19 cellular contexts compared by ENCODE assay signal in genomic region chr19:17322854-17323253, GRCh38. TPM values are rescaled to one million over a fixed set of nuclear protein-coding genes. Genes with fewer than 3 reads are reported as not detected.
DNase-seq lines count a peak whose midpoint lies in the region; ATAC-seq, FAIRE-seq and TF ChIP-seq lines count a peak whose summit lies in the region.
"Had no signal": no experiment of that assay in that cellular context is flagged by ENCODE, and none has a peak within 500 bp of the region (broad histone marks: within the 10 kb centered on the region; RNA-seq: fewer than 3 reads in every experiment).

No MANE protein-coding gene starts in this region.

- H3K4me1 Mint-ChIP-seq in HFFc6 (ENCODE audit: low read depth): peaks cover 9% of the 10 kb centered on the region
- H3K4me1 Mint-ChIP-seq in mesothelial cell of epicardium: peaks cover 10% of the 10 kb centered on the region
- no peaks in the 10 kb centered on the region for H3K4me1 Mint-ChIP-seq in activated T-helper 2 cell treated with anti-CD3 and anti-CD28 coated beads, Interferon-gamma antibody, Interleukin-2, Interleukin-4, amounts not matched to agents 10 μg/mL and 5 μg/mL and 100 μg/mL, durations not matched to agents 14 hours and 24 hours and 36 hours (ENCODE audit: low read depth)
- H3K4me1 Mint-ChIP-seq: activated CD8-positive, alpha-beta memory T cell treated with anti-CD3 and anti-CD28 coated beads, Interleukin-2, amount 10 ng/mL, durations not matched to agents 7 days and 5 days had no signal

- peak overlapping the region; percentile 36; the same call in 1 of the 2 replicates for H3K27ac Mint-ChIP-seq in HFFc6
- H3K27ac Mint-ChIP-seq in mesothelial cell of epicardium: peak overlapping the region; percentile 67
- no peak overlapping the region for H3K27ac Mint-ChIP-seq in activated T-helper 2 cell treated with anti-CD3 and anti-CD28 coated beads, Interferon-gamma antibody, Interleukin-2, Interleukin-4, amounts not matched to agents 10 μg/mL and 5 μg/mL and 100 μg/mL, durations not matched to agents 14 hours and 24 hours and 36 hours
- H3K27ac Mint-ChIP-seq: activated B cell treated with CpG ODN at 0.5 μM for 24 hours; activated CD8-positive, alpha-beta memory T cell treated with anti-CD3 and anti-CD28 coated beads, Interleukin-2, amount 10 ng/mL, durations not matched to agents 7 days and 5 days had no signal

- DNase-seq in 8988T (peak; percentile 46), HFFc6 (no peak), caudate nucleus (lab: John Stamatoyannopoulos, UW) (peak in 31 of 61 donors; percentile 6 to 68 (median 34)), mesothelial cell of epicardium (ENCODE audit: low spot score in 2 of 2, unreplicated experiment in 2 of 2) (no peak), urothelium cell line (ENCODE audit: low spot score) (no peak), HPDE6-E6E7 (ENCODE audit: extremely low spot score) (no peak)
- DNase-seq in activated T-helper 2 cell treated with anti-CD3 and anti-CD28 coated beads, Interferon-gamma antibody, Interleukin-2, Interleukin-4, amounts not matched to agents 10 μg/mL and 5 μg/mL and 100 μg/mL, durations not matched to agents 14 hours and 24 hours and 36 hours (ENCODE audit: low spot score): no peak
- DNase-seq: activated B cell treated with CpG ODN at 0.5 μM for 24 hours; activated CD8-positive, alpha-beta memory T cell treated with anti-CD3 and anti-CD28 coated beads, Interleukin-2, amount 10 ng/mL, durations not matched to agents 7 days and 5 days; dermis blood vessel endothelial cell; NCI-H187 treated with DMSO at 0.1 percent for 48 hours; NCI-H526; small intestine; stomach; T-helper 1 cell had no signal

- FAIRE-seq in urothelium cell line (lab: Jason Lieb, UNC): no peak
- FAIRE-seq: RCC 7860, small intestine had no signal

- no peaks in the 10 kb centered on the region for H3K9me3 Mint-ChIP-seq in HFFc6
- H3K9me3 Mint-ChIP-seq in mesothelial cell of epicardium: no peaks in the 10 kb centered on the region
- no peaks in the 10 kb centered on the region for H3K9me3 Mint-ChIP-seq in activated T-helper 2 cell treated with anti-CD3 and anti-CD28 coated beads, Interferon-gamma antibody, Interleukin-2, Interleukin-4, amounts not matched to agents 10 μg/mL and 5 μg/mL and 100 μg/mL, durations not matched to agents 14 hours and 24 hours and 36 hours
- H3K9me3 Mint-ChIP-seq: activated B cell treated with CpG ODN at 0.5 μM for 24 hours had no signal

- no peak for TF ChIP-seq CTCF in HFFc6 (IDR thresholded peaks at IDR 0.05)
- no peak for TF ChIP-seq CTCF in mesothelial cell of epicardium (IDR thresholded peaks at IDR 0.05; ENCODE audit: unreplicated experiment)

- peak overlapping the region; percentile 17 for H3K27ac ChIP-seq in caudate nucleus (ENCODE audit: low read depth, low read length)
- H3K27ac ChIP-seq: neutrophil, stomach had no signal

- ATAC-seq in HG03342 (IDR thresholded peaks at IDR 0.05; ENCODE audit: unreplicated experiment): no peak
- ATAC-seq: activated CD8-positive, alpha-beta memory T cell treated with anti-CD3 and anti-CD28 coated beads, Interleukin-2, amount 10 ng/mL, durations not matched to agents 7 days and 5 days; HCT116 had no signal

- H3K27me3 Mint-ChIP-seq in HFFc6 (ENCODE audit: insufficient read depth): peaks cover 2% of the 10 kb centered on the region; the same call in 1 of the 2 replicates
- peaks cover 3% of the 10 kb centered on the region for H3K27me3 Mint-ChIP-seq in mesothelial cell of epicardium (ENCODE audit: low read depth)
- no peaks in the 10 kb centered on the region for H3K27me3 Mint-ChIP-seq in activated T-helper 2 cell treated with anti-CD3 and anti-CD28 coated beads, Interferon-gamma antibody, Interleukin-2, Interleukin-4, amounts not matched to agents 10 μg/mL and 5 μg/mL and 100 μg/mL, durations not matched to agents 14 hours and 24 hours and 36 hours (ENCODE audit: low read depth)
- H3K27me3 Mint-ChIP-seq: activated B cell treated with CpG ODN at 0.5 μM for 24 hours had no signal

- no peak overlapping the region for H3K4me3 Mint-ChIP-seq in HFFc6
- no peak overlapping the region for H3K4me3 Mint-ChIP-seq in mesothelial cell of epicardium
- H3K4me3 Mint-ChIP-seq in activated T-helper 2 cell treated with anti-CD3 and anti-CD28 coated beads, Interferon-gamma antibody, Interleukin-2, Interleukin-4, amounts not matched to agents 10 μg/mL and 5 μg/mL and 100 μg/mL, durations not matched to agents 14 hours and 24 hours and 36 hours (ENCODE audit: low read depth): no peak overlapping the region
- H3K4me3 Mint-ChIP-seq: activated B cell treated with CpG ODN at 0.5 μM for 24 hours; activated CD8-positive, alpha-beta memory T cell treated with anti-CD3 and anti-CD28 coated beads, Interleukin-2, amount 10 ng/mL, durations not matched to agents 7 days and 5 days had no signal

- peaks cover 6% of the 10 kb centered on the region; the same call in 1 of the 2 replicates for H3K36me3 Mint-ChIP-seq in HFFc6 (ENCODE audit: low read depth)
- H3K36me3 Mint-ChIP-seq in mesothelial cell of epicardium: peaks cover 6% of the 10 kb centered on the region
- peaks cover 22% of the 10 kb centered on the region for H3K36me3 Mint-ChIP-seq in activated T-helper 2 cell treated with anti-CD3 and anti-CD28 coated beads, Interferon-gamma antibody, Interleukin-2, Interleukin-4, amounts not matched to agents 10 μg/mL and 5 μg/mL and 100 μg/mL, durations not matched to agents 14 hours and 24 hours and 36 hours (ENCODE audit: low read depth)

- intact Hi-C loops in activated T-helper 2 cell treated with anti-CD3 and anti-CD28 coated beads, Interferon-gamma antibody, Interleukin-2, Interleukin-4, amounts not matched to agents 10 μg/mL and 5 μg/mL and 100 μg/mL, durations not matched to agents 14 hours and 24 hours and 36 hours (cut with micrococcal nuclease): no loop called here

RNA-seq across cellular contexts. Expression of gene ANO8, which starts 11.8 kb away (rescaled TPM):
- 1 to 10 TPM; 4.4 to 6.0 (median 5.0) TPM for total RNA-seq in HFFc6 (2021; fragmentation: NEBNext Ultra II Directional; extraction: Animal tissue kit (Norgen Biotek cat#: 25700))
- total RNA-seq in mesothelial cell of epicardium: 42.1 to 43.7 TPM (median 43.5 TPM) in 3 replicates
- 9.2 and 9.4 TPM in 2 replicates for total RNA-seq in activated T-helper 2 cell treated with anti-CD3 and anti-CD28 coated beads, Interferon-gamma antibody, Interleukin-2, Interleukin-4, amounts not matched to agents 10 μg/mL and 5 μg/mL and 100 μg/mL, durations not matched to agents 14 hours and 24 hours and 36 hours

RNA-seq across cellular contexts. Expression of gene DDA1, which starts 13.5 kb away (rescaled TPM):
- 10 to 100 TPM; 77.1 to 92.5 (median 83.4) TPM for total RNA-seq in HFFc6 (2021; fragmentation: NEBNext Ultra II Directional; extraction: Animal tissue kit (Norgen Biotek cat#: 25700))
- total RNA-seq in mesothelial cell of epicardium: 37.3 to 39.6 TPM (median 38.3 TPM) in 3 replicates
- 37.1 and 39.2 TPM in 2 replicates for total RNA-seq in activated T-helper 2 cell treated with anti-CD3 and anti-CD28 coated beads, Interferon-gamma antibody, Interleukin-2, Interleukin-4, amounts not matched to agents 10 μg/mL and 5 μg/mL and 100 μg/mL, durations not matched to agents 14 hours and 24 hours and 36 hours

RNA-seq across cellular contexts. Expression of gene GTPBP3, which starts 14.5 kb away (rescaled TPM):
- 10 to 100 TPM in 5 of 6 experiments, 1 to 10 TPM in 1; 9.2 to 14.7 (median 13.0) TPM for total RNA-seq in HFFc6 (2021; fragmentation: NEBNext Ultra II Directional; extraction: Animal tissue kit (Norgen Biotek cat#: 25700))
- total RNA-seq in mesothelial cell of epicardium: 42.5 to 47.0 TPM (median 45.0 TPM) in 3 replicates
- total RNA-seq in activated T-helper 2 cell treated with anti-CD3 and anti-CD28 coated beads, Interferon-gamma antibody, Interleukin-2, Interleukin-4, amounts not matched to agents 10 μg/mL and 5 μg/mL and 100 μg/mL, durations not matched to agents 14 hours and 24 hours and 36 hours: 62.5 and 66.5 TPM in 2 replicates

RNA-seq across cellular contexts. Expression of gene MRPL34, which starts 17.2 kb away (rescaled TPM):
- 10 to 100 TPM; 43.1 to 56.7 (median 50.4) TPM for total RNA-seq in HFFc6 (2021; fragmentation: NEBNext Ultra II Directional; extraction: Animal tissue kit (Norgen Biotek cat#: 25700))
- 47.7 to 51.0 TPM (median 50.1 TPM) in 3 replicates for total RNA-seq in mesothelial cell of epicardium
- total RNA-seq in activated T-helper 2 cell treated with anti-CD3 and anti-CD28 coated beads, Interferon-gamma antibody, Interleukin-2, Interleukin-4, amounts not matched to agents 10 μg/mL and 5 μg/mL and 100 μg/mL, durations not matched to agents 14 hours and 24 hours and 36 hours: 92.0 and 95.7 TPM in 2 replicates

RNA-seq across cellular contexts. Expression of gene ABHD8, which starts 19.6 kb away (rescaled TPM):
- 1 to 10 TPM; 6.7 to 9.9 (median 8.9) TPM for total RNA-seq in HFFc6 (2021; fragmentation: NEBNext Ultra II Directional; extraction: Animal tissue kit (Norgen Biotek cat#: 25700))
- 25.4 to 26.4 TPM (median 26.1 TPM) in 3 replicates for total RNA-seq in mesothelial cell of epicardium
- 9.9 and 10.9 TPM in 2 replicates for total RNA-seq in activated T-helper 2 cell treated with anti-CD3 and anti-CD28 coated beads, Interferon-gamma antibody, Interleukin-2, Interleukin-4, amounts not matched to agents 10 μg/mL and 5 μg/mL and 100 μg/mL, durations not matched to agents 14 hours and 24 hours and 36 hours

Comparison
In these comparisons a context has a peak if more than half of its experiments do, and no peak if none do; other contexts are left out.
1. DNase-seq: peak in 8988T (single experiment) and caudate nucleus (31 of 61); none in HFFc6 (single experiment), mesothelial cell of epicardium (0 of 2), urothelium cell line (single experiment), HPDE6-E6E7 (single experiment) and activated T-helper 2 cell treated with anti-CD3 and anti-CD28 coated beads, Interferon-gamma antibody, Interleukin-2, Interleukin-4, amounts not matched to agents 10 μg/mL and 5 μg/mL and 100 μg/mL, durations not matched to agents 14 hours and 24 hours and 36 hours (single experiment).